Comparison of ENCODE assay signal across 12 cellular contexts in the genomic region with DNA sequence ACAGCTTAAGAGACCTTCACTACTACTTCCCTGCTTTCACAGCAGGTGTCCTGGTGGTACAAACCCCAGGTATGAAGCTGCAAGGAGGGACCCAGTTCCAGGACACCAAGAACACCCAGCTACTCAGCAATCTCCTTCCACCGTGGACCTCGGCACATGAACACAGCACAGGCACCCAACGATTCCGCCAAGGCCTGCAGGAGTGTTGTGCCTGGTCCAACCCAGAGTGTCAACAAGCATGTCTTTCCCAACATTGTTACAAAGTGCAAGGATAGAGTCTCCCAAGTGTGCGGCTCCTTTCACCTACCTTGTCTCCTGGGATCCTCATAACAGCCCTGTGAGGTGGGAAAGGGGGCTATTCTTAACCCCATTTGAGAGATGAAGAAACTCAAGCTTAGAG.
"Had no signal": no experiment of that assay in that cellular context is flagged by ENCODE, and none has a peak within 500 bp of the region (broad histone marks: within the 10 kb centered on the region; RNA-seq: fewer than 3 reads in every experiment).

No MANE protein-coding gene starts in this region.

- ATAC-seq: activated CD4-positive, CD25-positive, alpha-beta regulatory T cell treated with anti-CD3 and anti-CD28 coated beads, Interleukin-2, amount 50 U/mL, for 24 hours; foreskin keratinocyte; Right ventricle myocardium inferior; SK-N-SH treated with all-trans-retinoic acid at 6 μM for 48 hours had no signal

- H3K9me3 ChIP-seq: left ventricle myocardium inferior, right atrium auricular region had no signal

- H3K27ac Mint-ChIP-seq: activated T-helper 2 cell treated with anti-CD3 and anti-CD28 coated beads, Interferon-gamma antibody, Interleukin-2, Interleukin-4, amounts not matched to agents 10 μg/mL and 5 μg/mL and 100 μg/mL, durations not matched to agents 14 hours and 24 hours and 36 hours; T-helper 1 cell treated with Interleukin-12 subunit alpha and Interleukin-12 subunit beta and Interleukin-4 antibody, amounts not matched to agents 30 μg/mL and 1 μg/mL, for 36 hours; type B pancreatic cell had no signal

- H3K27ac ChIP-seq: brain microvascular endothelial cell, foreskin keratinocyte, left ventricle myocardium inferior, right atrium auricular region had no signal

- H3K4me1 ChIP-seq: right atrium auricular region had no signal

- H3K9me3 Mint-ChIP-seq: activated T-helper 2 cell treated with anti-CD3 and anti-CD28 coated beads, Interferon-gamma antibody, Interleukin-2, Interleukin-4, amounts not matched to agents 10 μg/mL and 5 μg/mL and 100 μg/mL, durations not matched to agents 14 hours and 24 hours and 36 hours; T-helper 1 cell treated with Interleukin-12 subunit alpha and Interleukin-12 subunit beta and Interleukin-4 antibody, amounts not matched to agents 30 μg/mL and 1 μg/mL, for 36 hours; type B pancreatic cell had no signal

- H3K4me3 ChIP-seq: left ventricle myocardium inferior, right atrium auricular region had no signal

- H3K4me3 Mint-ChIP-seq: activated naive CD8-positive, alpha-beta T cell; T-helper 1 cell treated with Interleukin-12 subunit alpha and Interleukin-12 subunit beta and Interleukin-4 antibody, amounts not matched to agents 30 μg/mL and 1 μg/mL, for 36 hours; type B pancreatic cell had no signal

- H3K27me3 Mint-ChIP-seq: activated naive CD8-positive, alpha-beta T cell; type B pancreatic cell had no signal

- H3K27me3 ChIP-seq: brain microvascular endothelial cell, foreskin keratinocyte, right atrium auricular region had no signal

- DNase-seq: brain microvascular endothelial cell, foreskin keratinocyte, left ventricle myocardium inferior, small intestine had no signal
